In the genomic region with DNA sequence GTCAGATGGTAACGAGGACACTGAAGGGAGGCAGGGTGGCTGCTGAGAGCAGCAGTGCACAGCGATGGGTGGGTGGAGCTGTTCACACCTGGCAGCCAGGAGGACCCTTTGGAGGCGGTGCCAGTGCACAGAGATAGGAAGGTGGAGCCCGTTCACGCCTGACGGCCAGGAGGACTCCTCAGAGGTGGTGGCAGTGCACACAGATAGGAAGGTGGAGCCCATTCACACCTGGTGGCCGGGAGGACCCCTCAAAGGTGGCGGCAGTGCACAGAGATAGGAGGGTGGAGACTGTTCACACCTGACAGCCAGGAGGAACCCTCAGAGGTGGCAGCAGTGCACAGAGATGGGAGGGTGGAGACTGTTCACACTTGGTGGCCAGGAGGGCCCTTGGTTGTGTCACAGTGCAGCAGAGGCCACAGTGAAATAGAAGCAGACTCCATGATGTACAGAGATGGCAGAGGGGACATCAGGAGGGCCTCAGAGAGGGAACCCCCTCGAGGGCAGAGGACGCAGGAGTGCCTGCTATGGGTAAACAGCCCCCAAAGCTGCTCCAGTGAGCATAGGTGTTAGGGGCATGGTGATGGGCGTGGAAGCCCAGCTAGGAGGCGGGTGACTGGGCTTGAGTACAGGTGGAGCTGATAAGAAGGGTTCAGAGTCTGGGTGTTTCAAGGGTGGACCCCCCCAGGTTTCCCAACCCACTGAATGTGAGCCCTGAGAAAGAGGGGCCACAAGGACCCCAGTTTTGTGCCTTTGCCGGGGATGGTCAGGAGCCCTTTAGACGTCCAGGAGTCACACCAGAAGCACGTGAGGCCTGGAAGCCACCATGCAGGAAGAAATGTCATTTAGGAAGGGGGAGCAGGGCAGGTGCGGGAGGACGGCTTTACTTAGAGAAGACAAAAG, we compare ENCODE assay signal across 1 cellular context.
TF ChIP-seq lines count a peak whose summit lies in the region.

No MANE protein-coding gene starts in this region.

TF ChIP-seq in H1, 55 proteins besides CTCF, POLR2A, EP300 and RAD21:
- no peak for TF ChIP-seq JUND (IDR thresholded peaks at IDR 0.05; ENCODE audit: low read length)
- no peak for TF ChIP-seq TAF1 (IDR thresholded peaks at IDR 0.05; ENCODE audit: low read depth, low read length)
- no peak for TF ChIP-seq EGR1 (IDR thresholded peaks at IDR 0.05; ENCODE audit: borderline replicate concordance, low read depth, low read length)
- no peak for TF ChIP-seq SP2 (IDR thresholded peaks at IDR 0.05; ENCODE audit: low read length)
- TF ChIP-seq RFX5 (IDR thresholded peaks at IDR 0.05; ENCODE audit: borderline replicate concordance, low read depth, low read length) = no peak
- no peak for TF ChIP-seq ZNF274 (IDR thresholded peaks at IDR 0.05; ENCODE audit: borderline replicate concordance, extremely low read depth, low read length)
- no peak for TF ChIP-seq NANOG (IDR thresholded peaks at IDR 0.05; ENCODE audit: insufficient read depth, low read depth, low read length, poor library complexity, severe bottlenecking)
- TF ChIP-seq SIN3A (conservative IDR thresholded peaks at IDR 0.05 in 1 of 2, IDR thresholded peaks at IDR 0.05 in 1 of 2; ENCODE audit: low read depth in 1 of 2, low read length in 2 of 2) = no peak
- no peak for TF ChIP-seq SIRT6 (IDR thresholded peaks at IDR 0.05; ENCODE audit: low read length)
